In the genomic region with DNA sequence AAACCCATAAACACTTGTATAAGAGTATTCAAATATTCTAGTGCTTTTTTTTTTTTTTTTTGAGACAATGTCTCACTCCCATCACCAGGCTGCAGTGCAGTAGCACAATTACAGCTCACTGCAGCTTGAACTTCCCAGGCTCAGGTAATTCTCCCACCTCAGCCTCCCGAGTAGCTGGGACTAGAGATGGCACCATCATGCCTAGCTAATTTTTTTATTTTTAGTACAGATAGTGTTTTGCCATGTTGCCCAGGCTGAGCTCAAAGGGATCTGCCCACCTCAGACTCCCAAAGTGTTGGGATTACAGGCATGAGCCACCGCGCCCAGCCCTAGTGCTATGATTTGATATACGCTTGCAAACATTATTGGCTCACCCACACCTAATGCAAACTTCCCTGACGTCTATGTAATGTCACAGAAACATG, we compare ENCODE assay signal across 8 cellular contexts. TPM values are rescaled to one million over a fixed set of nuclear protein-coding genes. Genes with fewer than 3 reads are reported as not detected.
DNase-seq lines count a peak whose midpoint lies in the region; ATAC-seq and TF ChIP-seq lines count a peak whose summit lies in the region.

No MANE protein-coding gene starts in this region.

- peak overlapping the region; percentile 34 for H3K4me3 Mint-ChIP-seq in activated T-helper 17 cell treated with anti-CD3 and anti-CD28 coated beads, Interleukin-2, amount 50 U/mL, for 72 hours

- TF ChIP-seq CTCF in right atrium auricular region (IDR thresholded peaks at IDR 0.05), result peak in 1 of 2 donors; percentile 47
- TF ChIP-seq CTCF in upper lobe of right lung (IDR thresholded peaks at IDR 0.05), result peak; percentile 27

- H3K27me3 ChIP-seq in right atrium auricular region (no peaks in the 10 kb centered on the region), upper lobe of right lung (no peaks in the 10 kb centered on the region)

- H3K36me3 ChIP-seq in right atrium auricular region, result peaks cover 12% of the 10 kb centered on the region
- H3K36me3 ChIP-seq in upper lobe of right lung, result peaks cover 42% of the 10 kb centered on the region

- no peaks in the 10 kb centered on the region for H3K9me3 ChIP-seq in right atrium auricular region
- H3K9me3 ChIP-seq in upper lobe of right lung, result no peaks in the 10 kb centered on the region

- peaks cover 0 to 38% of the 10 kb centered on the region in 2 donors for H3K4me1 ChIP-seq in right atrium auricular region
- H3K4me1 ChIP-seq in upper lobe of right lung, result peaks cover 47% of the 10 kb centered on the region

- intact Hi-C loops in Right ventricle myocardium superior (cut with DNase I) (loop anchor here (10.0 kb wide), 1 partner anchor 212 kb away; no protein-coding TSS in a partner anchor), left ventricle myocardium superior (cut with micrococcal nuclease) (loop anchor here (5.0 kb wide), 2 partner anchors 219 to 564 kb away; no protein-coding TSS in a partner anchor), upper lobe of right lung (cut with DNase I) (no loop called here)

- H3K36me3 Mint-ChIP-seq in activated T-helper 17 cell treated with anti-CD3 and anti-CD28 coated beads, Interleukin-2, amount 50 U/mL, for 72 hours (ENCODE audit: low read depth), result peaks cover 83% of the 10 kb centered on the region

- H3K27ac ChIP-seq in right atrium auricular region, result no peak overlapping the region
- H3K27ac ChIP-seq in upper lobe of right lung, result no peak overlapping the region

- no peaks in the 10 kb centered on the region for H3K9me3 Mint-ChIP-seq in activated T-helper 17 cell treated with anti-CD3 and anti-CD28 coated beads, Interleukin-2, amount 50 U/mL, for 72 hours

- H3K4me3 ChIP-seq in right atrium auricular region (no peak overlapping the region), upper lobe of right lung (no peak overlapping the region)

- H3K27me3 Mint-ChIP-seq in activated T-helper 17 cell treated with anti-CD3 and anti-CD28 coated beads, Interleukin-2, amount 50 U/mL, for 72 hours, result no peaks in the 10 kb centered on the region

- peaks cover 32% of the 10 kb centered on the region for H3K4me1 Mint-ChIP-seq in activated T-helper 17 cell treated with anti-CD3 and anti-CD28 coated beads, Interleukin-2, amount 50 U/mL, for 72 hours

- ATAC-seq in Right ventricle myocardium superior (ENCODE audit: poor library complexity) (peak; percentile 42), left ventricle myocardium superior (peak; percentile 55), upper lobe of right lung (peak; percentile 52), GM18909 (IDR thresholded peaks at IDR 0.05; ENCODE audit: poor library complexity, unreplicated experiment) (no peak)
- no peak for ATAC-seq in activated T-helper 17 cell treated with anti-CD3 and anti-CD28 coated beads, Interleukin-2, amount 50 U/mL, for 72 hours (replicated peaks)

- no peak overlapping the region for H3K27ac Mint-ChIP-seq in activated T-helper 17 cell treated with anti-CD3 and anti-CD28 coated beads, Interleukin-2, amount 50 U/mL, for 72 hours

- no peak for DNase-seq in Right ventricle myocardium superior
- DNase-seq in right atrium auricular region (ENCODE audit: low spot score), result no peak
- DNase-seq in left ventricle myocardium superior, result no peak
- no peak for DNase-seq in upper lobe of right lung
- DNase-seq in NCI-H128 (lab: John Stamatoyannopoulos, UW; ENCODE audit: unreplicated experiment), result no peak
- DNase-seq in AG08395 (ENCODE audit: low spot score), result no peak

RNA-seq across cellular contexts. Expression of a gene that starts 11.8 kb away (rescaled TPM):
- total RNA-seq in Right ventricle myocardium superior (137 TPM), right atrium auricular region (100 to 1,000 TPM; 244 to 263 TPM), left ventricle myocardium superior (153 TPM), upper lobe of right lung (435 TPM)
- total RNA-seq in activated T-helper 17 cell treated with anti-CD3 and anti-CD28 coated beads, Interleukin-2, amount 50 U/mL, for 72 hours, result 10 to 100 TPM; 28.1 to 66.8 TPM

Comparison
In these comparisons a context has a peak if more than half of its experiments do, and no peak if none do; other contexts are left out.
1. ATAC-seq: peak in Right ventricle myocardium superior (single experiment), left ventricle myocardium superior (single experiment) and upper lobe of right lung (single experiment); none in activated T-helper 17 cell treated with anti-CD3 and anti-CD28 coated beads, Interleukin-2, amount 50 U/mL, for 72 hours (single experiment) and GM18909 (single experiment).